ENCODE assay signal across 15 cellular contexts in genomic region chr2:151931030-151931611, GRCh38.
DNase-seq lines count a peak whose midpoint lies in the region; ATAC-seq and TF ChIP-seq lines count a peak whose summit lies in the region.
"Had no signal": no experiment of that assay in that cellular context is flagged by ENCODE, and none has a peak within 500 bp of the region (broad histone marks: within the 10 kb centered on the region; RNA-seq: fewer than 3 reads in every experiment).

No MANE protein-coding gene starts in this region.

- no peak overlapping the region for H4K91ac ChIP-seq in mesenchymal stem cell (ENCODE audit: low read length)

- no peak overlapping the region for H4K8ac ChIP-seq in mesenchymal stem cell (ENCODE audit: low read length)

- H3K14ac ChIP-seq in mesenchymal stem cell (ENCODE audit: low read length in 2 of 2), result no peak overlapping the region

- no peak overlapping the region for H3K4me2 ChIP-seq in mesenchymal stem cell (ENCODE audit: low read length, poor library complexity, severe bottlenecking)
- H3K4me2 ChIP-seq: BLaER1 had no signal

- no peak overlapping the region for H2AK5ac ChIP-seq in mesenchymal stem cell (ENCODE audit: low read length, severe bottlenecking)

- peak; percentile 32 for ATAC-seq in left ventricle myocardium superior
- no peak for ATAC-seq in Right ventricle myocardium inferior
- ATAC-seq in RWPE2 (ENCODE audit: low read depth), result peak; percentile 17; the same call in 1 of the 3 replicates

- H3K23ac ChIP-seq in mesenchymal stem cell (ENCODE audit: low read length in 2 of 2), result no peak overlapping the region

- no peak overlapping the region for H2BK120ac ChIP-seq in mesenchymal stem cell (ENCODE audit: low read depth, low read length)

- H3K27ac ChIP-seq in RWPE2 (ENCODE audit: poor library complexity, severe bottlenecking) (no peak overlapping the region), mesenchymal stem cell (ENCODE audit: low read length, poor library complexity, severe bottlenecking) (no peak overlapping the region)
- H3K27ac ChIP-seq: BLaER1 had no signal

- no peaks in the 10 kb centered on the region for H3K79me1 ChIP-seq in mesenchymal stem cell (replicated peaks; ENCODE audit: low read length, poor library complexity, severe bottlenecking)

- H3K36me3 ChIP-seq in RWPE2 (ENCODE audit: low read depth) (no peaks in the 10 kb centered on the region), mesenchymal stem cell (ENCODE audit: control insufficient read depth in 1 of 2, insufficient read depth in 2 of 2, low read depth in 1 of 2, low read length in 2 of 2) (no peaks in the 10 kb centered on the region)
- H3K36me3 ChIP-seq: BLaER1 had no signal

- H3K4me1 ChIP-seq in RWPE2 (ENCODE audit: insufficient read depth, poor library complexity, severe bottlenecking) (no peaks in the 10 kb centered on the region), mesenchymal stem cell (ENCODE audit: control insufficient read depth, insufficient read depth, low read depth, low read length) (no peaks in the 10 kb centered on the region)
- H3K4me1 ChIP-seq: BLaER1 had no signal

- no peaks in the 10 kb centered on the region for H3K27me3 ChIP-seq in RWPE2 (ENCODE audit: insufficient read depth, poor library complexity, severe bottlenecking)
- H3K27me3 ChIP-seq in mesenchymal stem cell (ENCODE audit: control insufficient read depth in 1 of 2, insufficient read depth in 1 of 2, low read length in 2 of 2), result peaks cover 0 to 13% of the 10 kb centered on the region in 2 experiments
- H3K27me3 ChIP-seq: BLaER1 had no signal

- H3K4me3 ChIP-seq in RWPE2 (ENCODE audit: severe bottlenecking) (no peak overlapping the region), epithelial cell of esophagus (ENCODE audit: low read length) (no peak overlapping the region), mesenchymal stem cell (ENCODE audit: insufficient read depth in 1 of 2, low read depth in 1 of 2, low read length in 2 of 2) (no peak overlapping the region)
- H3K4me3 ChIP-seq: BLaER1 had no signal

- TF ChIP-seq CTCF in RWPE2 (IDR thresholded peaks at IDR 0.05; ENCODE audit: poor library complexity, severe bottlenecking) (no peak), epithelial cell of esophagus (IDR thresholded peaks at IDR 0.05; ENCODE audit: insufficient read depth, low read depth, low read length, missing control alignments) (no peak)

- H2AFZ ChIP-seq in mesenchymal stem cell (ENCODE audit: low read depth, low read length), result no peak overlapping the region

- no peak overlapping the region for H3K18ac ChIP-seq in mesenchymal stem cell (ENCODE audit: low read depth in 1 of 2, low read length in 2 of 2)

- H3K4ac ChIP-seq in mesenchymal stem cell (ENCODE audit: low read depth in 1 of 2, low read length in 2 of 2), result no peak overlapping the region

- no peak overlapping the region for H2BK15ac ChIP-seq in mesenchymal stem cell (ENCODE audit: low read depth, poor library complexity, severe bottlenecking)

- H2BK12ac ChIP-seq in mesenchymal stem cell (ENCODE audit: low read length in 2 of 2), result no peak overlapping the region

- H3K9ac ChIP-seq in mesenchymal stem cell (ENCODE audit: low read length), result no peak overlapping the region
- H3K9ac ChIP-seq: BLaER1 had no signal

- no peak overlapping the region for H2BK5ac ChIP-seq in mesenchymal stem cell (ENCODE audit: low read depth, low read length, poor library complexity, severe bottlenecking)

- no peaks in the 10 kb centered on the region for H3K9me3 ChIP-seq in RWPE2 (ENCODE audit: severe bottlenecking)
- no peaks in the 10 kb centered on the region for H3K9me3 ChIP-seq in mesenchymal stem cell (ENCODE audit: control insufficient read depth, low read length)
- H3K9me3 ChIP-seq: BLaER1 had no signal

- WGBS in mesenchymal stem cell, result no CpG with 5 or more reads among the region's 1 CpG

- intact Hi-C loops in left ventricle myocardium superior (cut with micrococcal nuclease) (no loop called here), Right ventricle myocardium inferior (cut with DNase I) (no loop called here)

- DNase-seq in left ventricle myocardium superior, result no peak
- DNase-seq in Right ventricle myocardium inferior (ENCODE audit: missing footprints), result no peak
- no peak for DNase-seq in RWPE2 (ENCODE audit: low spot score)
- DNase-seq in epithelial cell of esophagus (ENCODE audit: low read depth), result peak; percentile 48
- no peak for DNase-seq in stimulated activated CD4-positive, alpha-beta T cell treated with anti-CD3 and anti-CD28 coated beads, Interleukin-4, amount 100 ng/mL, for 24 hours
- DNase-seq in OCI-M1 (lab: John Stamatoyannopoulos, UW), result no peak
- no peak for DNase-seq in mesenchymal stem cell
- DNase-seq: 8988T; CD4-positive, alpha-beta memory T cell; DMS153; DMS79; GDM1; GOT3; H7 had no signal
